In the genomic region with DNA sequence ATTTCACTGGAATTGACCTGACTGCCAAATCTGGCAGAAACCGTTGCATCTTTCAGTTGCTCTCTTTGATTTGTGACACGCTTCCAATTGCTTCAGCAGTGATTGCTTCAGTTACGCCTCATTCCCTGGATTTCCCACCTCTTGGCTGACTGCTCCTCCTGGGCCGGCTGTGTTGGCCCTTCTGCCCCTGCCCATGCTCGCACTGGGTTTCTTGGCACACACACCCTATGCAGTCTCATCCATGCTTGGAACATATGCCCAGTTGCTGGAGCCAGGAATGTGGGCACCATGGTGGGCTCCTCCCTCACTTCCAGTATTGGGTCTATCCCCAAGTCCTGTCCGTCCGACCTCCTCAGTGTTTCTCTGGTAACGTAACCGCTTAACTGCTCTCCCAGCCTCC, we compare ENCODE assay signal across 15 cellular contexts. TPM values are rescaled to one million over a fixed set of nuclear protein-coding genes. Genes with fewer than 3 reads are reported as not detected.
DNase-seq lines count a peak whose midpoint lies in the region; ATAC-seq and TF ChIP-seq lines count a peak whose summit lies in the region.
"Had no signal": no experiment of that assay in that cellular context is flagged by ENCODE, and none has a peak within 500 bp of the region (broad histone marks: within the 10 kb centered on the region; RNA-seq: fewer than 3 reads in every experiment).

No MANE protein-coding gene starts in this region.

- peak overlapping the region; percentile 90 for H3K4me3 Mint-ChIP-seq in progenitor cell of endocrine pancreas (ENCODE audit: low read depth)

- H3K27me3 ChIP-seq in MG63 (no peaks in the 10 kb centered on the region), colonic mucosa (no peaks in the 10 kb centered on the region), right atrium auricular region (no peaks in the 10 kb centered on the region)
- H3K27me3 ChIP-seq: dorsolateral prefrontal cortex had no signal

- peaks cover 6% of the 10 kb centered on the region for H3K36me3 Mint-ChIP-seq in progenitor cell of endocrine pancreas (ENCODE audit: insufficient read depth)

- peaks cover 3% of the 10 kb centered on the region for H3K9me3 Mint-ChIP-seq in progenitor cell of endocrine pancreas (ENCODE audit: low read depth)

- H3K27ac Mint-ChIP-seq in progenitor cell of endocrine pancreas = peak overlapping the region; percentile 53

- H3K36me3 ChIP-seq in MG63 = peaks cover 7% of the 10 kb centered on the region
- H3K36me3 ChIP-seq in colonic mucosa = no peaks in the 10 kb centered on the region
- no peaks in the 10 kb centered on the region for H3K36me3 ChIP-seq in right atrium auricular region

- peak overlapping the region; percentile 26 to 73 for H3K9ac ChIP-seq in colonic mucosa (ENCODE audit: low read depth in 2 of 2, low read length in 2 of 2)
- H3K9ac ChIP-seq: parathyroid adenoma had no signal

- intact Hi-C loops in colonic mucosa (cut with DNase I) = no loop called here

- peak; percentile 53 for DNase-seq in activated CD8-positive, alpha-beta memory T cell treated with anti-CD3 and anti-CD28 coated beads for 24 hours
- DNase-seq in activated CD8-positive, alpha-beta memory T cell treated with anti-CD3 and anti-CD28 coated beads, Interleukin-2, amount 50 U/mL, for 4 hours = no peak
- DNase-seq in MG63 (peak; percentile 96), colonic mucosa (no peak), progenitor cell of endocrine pancreas (ENCODE audit: low spot score, unreplicated experiment) (no peak), right atrium auricular region (ENCODE audit: low spot score) (no peak)
- DNase-seq: Kasumi-1, NCI-H1694, Right ventricle myocardium superior had no signal

- no peak overlapping the region for H3K27ac ChIP-seq in colonic mucosa
- no peak overlapping the region for H3K27ac ChIP-seq in right atrium auricular region
- H3K27ac ChIP-seq: dorsolateral prefrontal cortex, parathyroid adenoma had no signal

- peaks cover 14% of the 10 kb centered on the region for H3K27me3 Mint-ChIP-seq in progenitor cell of endocrine pancreas

- no peak overlapping the region for H3K4me3 ChIP-seq in MG63
- no peak overlapping the region for H3K4me3 ChIP-seq in colonic mucosa
- no peak overlapping the region for H3K4me3 ChIP-seq in right atrium auricular region

- ATAC-seq in HG03565 (IDR thresholded peaks at IDR 0.05; ENCODE audit: unreplicated experiment) (no peak), GM19395 (IDR thresholded peaks at IDR 0.05; ENCODE audit: unreplicated experiment) (no peak)

- H3K4me1 ChIP-seq in colonic mucosa (no peaks in the 10 kb centered on the region), right atrium auricular region (peaks cover 0 to 10% of the 10 kb centered on the region in 2 donors)
- H3K4me1 ChIP-seq: parathyroid adenoma had no signal

- H3K9me3 ChIP-seq in MG63 (no peaks in the 10 kb centered on the region; the same call in 1 of the 2 replicates), colonic mucosa (no peaks in the 10 kb centered on the region), right atrium auricular region (no peaks in the 10 kb centered on the region)

- TF ChIP-seq CTCF in colonic mucosa (IDR thresholded peaks at IDR 0.05) (no peak), progenitor cell of endocrine pancreas (IDR thresholded peaks at IDR 0.05; ENCODE audit: unreplicated experiment) (no peak), right atrium auricular region (IDR thresholded peaks at IDR 0.05) (no peak)

- peaks cover 9% of the 10 kb centered on the region for H3K4me1 Mint-ChIP-seq in progenitor cell of endocrine pancreas (ENCODE audit: low read depth)

RNA-seq across cellular contexts. Expression of a gene that starts 2.2 kb away (rescaled TPM):
- total RNA-seq in MG63 (2014; rRNA removed; shearing (Covaris generic); ENCODE audit: low replicate concordance) = 5.1 and 13.0 TPM in 2 replicates
- 10 to 100 TPM; 10.2 to 15.1 TPM for total RNA-seq in colonic mucosa
- total RNA-seq in progenitor cell of endocrine pancreas = 15.7 and 18.6 TPM in 2 replicates
- 10 to 100 TPM in 1 of 2 donors, 1 to 10 TPM in 1; 5.5 to 10.3 TPM for total RNA-seq in right atrium auricular region

RNA-seq across cellular contexts. Expression of a gene that starts 58.5 kb away (rescaled TPM):
- total RNA-seq in MG63 (2014; rRNA removed; shearing (Covaris generic); ENCODE audit: low replicate concordance) = 9.7 and 13.8 TPM in 2 replicates
- 10 to 100 TPM; 13.3 to 16.1 TPM for total RNA-seq in colonic mucosa
- 24.8 and 26.3 TPM in 2 replicates for total RNA-seq in progenitor cell of endocrine pancreas
- 1 to 10 TPM; 8.6 to 9.1 TPM for total RNA-seq in right atrium auricular region

RNA-seq across cellular contexts. Expression of a gene that starts 58.8 kb away (rescaled TPM):
- total RNA-seq in MG63 (2014; rRNA removed; shearing (Covaris generic); ENCODE audit: low replicate concordance) = not detected in 2 replicates
- total RNA-seq in colonic mucosa (under 1 TPM; 0.35 to 0.37 TPM), progenitor cell of endocrine pancreas (0.19 TPM in 1 of 2 replicates, not detected in the other), right atrium auricular region (not detected)
- total RNA-seq: lung microvascular endothelial cell, urinary bladder had no signal

Comparison
In these comparisons a context has a peak if more than half of its experiments do, and no peak if none do; other contexts are left out.
1. DNase-seq: peak in activated CD8-positive, alpha-beta memory T cell treated with anti-CD3 and anti-CD28 coated beads for 24 hours (single experiment) and MG63 (single experiment); none in activated CD8-positive, alpha-beta memory T cell treated with anti-CD3 and anti-CD28 coated beads, Interleukin-2, amount 50 U/mL, for 4 hours (single experiment), colonic mucosa (single experiment), progenitor cell of endocrine pancreas (single experiment) and right atrium auricular region (single experiment).